Comparison of ENCODE assay signal across 18 cellular contexts in genomic region chr16:347203-347602, GRCh38. TPM values are rescaled to one million over a fixed set of nuclear protein-coding genes. Genes with fewer than 3 reads are reported as not detected.
A peak's percentile ranks its signal among the peaks of the same experiment; 100 is the strongest.
DNase-seq lines count a peak whose midpoint lies in the region; ATAC-seq and TF ChIP-seq lines count a peak whose summit lies in the region.
"Had no signal": no experiment of that assay in that cellular context is flagged by ENCODE, and none has a peak within 500 bp of the region (broad histone marks: within the 10 kb centered on the region; RNA-seq: fewer than 3 reads in every experiment).

No MANE protein-coding gene starts in this region.

- no peaks in the 10 kb centered on the region for H3K9me3 ChIP-seq in Caco-2
- H3K9me3 ChIP-seq: MG63 had no signal

- peak overlapping the region; percentile 77 for H3K27ac ChIP-seq in RWPE1
- H3K27ac ChIP-seq: KMS-11, PC-9, SK-N-MC had no signal

- no peak for DNase-seq in Caco-2
- DNase-seq in RWPE1 (ENCODE audit: low spot score) = no peak
- peak; percentile 56 for DNase-seq in epithelial cell of esophagus (ENCODE audit: low read depth)
- no peak for DNase-seq in nephron progenitor cell
- DNase-seq in T1000 (lab: John Stamatoyannopoulos, UW) = no peak
- DNase-seq: MG63, NCI-H1105, NCI-H187, NCI-H446, NCI-H774, PC-9 had no signal

- POLR2A ChIA-PET in Caco-2 (lab: Charles Lee) = interaction anchor here (0.5 kb wide), 1 partner anchor 209 kb away, joined by 5 read pairs; no protein-coding TSS in a partner anchor
- POLR2A ChIA-PET in RWPE1 (lab: Yijun Ruan, JAX; ENCODE audit: low non-redundant PET) = no interaction called here

- TF ChIP-seq CTCF in Caco-2 (IDR thresholded peaks at IDR 0.05; ENCODE audit: insufficient read depth in 1 of 2, low read depth in 1 of 2, low read length in 1 of 2, severe bottlenecking in 1 of 2, unreplicated experiment in 1 of 2) (no peak), RWPE1 (conservative IDR thresholded peaks at IDR 0.05; ENCODE audit: low read depth) (no peak), epithelial cell of esophagus (IDR thresholded peaks at IDR 0.05; ENCODE audit: insufficient read depth, low read depth, low read length, missing control alignments) (no peak), nephron progenitor cell (IDR thresholded peaks at IDR 0.05) (no peak)

- H3K36me3 Mint-ChIP-seq in Caco-2 (ENCODE audit: insufficient read depth, unreplicated experiment) (peaks cover 33% of the 10 kb centered on the region), nephron progenitor cell (ENCODE audit: low read depth) (peaks cover 58% of the 10 kb centered on the region)

- no peaks in the 10 kb centered on the region for H3K27me3 ChIP-seq in Caco-2 (replicated peaks; ENCODE audit: control insufficient read depth, insufficient read depth, low read length)
- H3K27me3 ChIP-seq: MG63 had no signal

- H3K4me3 ChIP-seq in Caco-2 (ENCODE audit: low read depth, low read length) = no peak overlapping the region
- no peak overlapping the region for H3K4me3 ChIP-seq in epithelial cell of esophagus (ENCODE audit: low read length)
- H3K4me3 ChIP-seq: MG63, PC-9, SK-N-MC had no signal

- no peaks in the 10 kb centered on the region for H3K9me3 Mint-ChIP-seq in Caco-2 (ENCODE audit: unreplicated experiment)
- H3K9me3 Mint-ChIP-seq in nephron progenitor cell = peaks cover 18% of the 10 kb centered on the region

- H3K27ac Mint-ChIP-seq in Caco-2 (ENCODE audit: unreplicated experiment) = peak overlapping the region; percentile 23
- H3K27ac Mint-ChIP-seq in nephron progenitor cell = peak overlapping the region; percentile 15
- H3K27ac Mint-ChIP-seq: B cell had no signal

- CTCF ChIA-PET in Caco-2 (lab: Charles Lee) = no interaction called here
- CTCF ChIA-PET in RWPE1 (lab: Yijun Ruan, JAX) = interaction anchor here (3.0 kb wide), 1 partner anchor 15 kb away, joined by 15 read pairs; no protein-coding TSS in a partner anchor

- no TSS peak for BruUV-seq in Caco-2 (replicated peaks; lab: Mats Ljungman, UMichigan)

- intact Hi-C loops in Caco-2 (cut with micrococcal nuclease; ENCODE audit: unreplicated experiment) = no loop called here

- peaks cover 6% of the 10 kb centered on the region; the same call in 1 of the 2 replicates for H3K36me3 ChIP-seq in Caco-2 (ENCODE audit: control insufficient read depth, insufficient read depth, low read length)

- ATAC-seq in GM19324 (IDR thresholded peaks at IDR 0.05; ENCODE audit: low FRiP score, unreplicated experiment) (no peak), SK-N-SH treated with all-trans-retinoic acid at 6 μM for 48 hours (no peak), GM21526 (IDR thresholded peaks at IDR 0.05; ENCODE audit: low FRiP score, unreplicated experiment) (no peak)
- ATAC-seq: Right ventricle myocardium inferior had no signal

- H3K4me1 Mint-ChIP-seq in Caco-2 (ENCODE audit: low read depth, unreplicated experiment) = no peaks in the 10 kb centered on the region
- peaks cover 52% of the 10 kb centered on the region for H3K4me1 Mint-ChIP-seq in nephron progenitor cell

- 0 out of 2 replicates have a peak, but pooled peaks cover 4% of the 10 kb centered on the region for H3K4me1 ChIP-seq in Caco-2

- no peak overlapping the region for H3K4me3 Mint-ChIP-seq in Caco-2 (ENCODE audit: unreplicated experiment)
- no peak overlapping the region for H3K4me3 Mint-ChIP-seq in nephron progenitor cell
- H3K4me3 Mint-ChIP-seq: B cell had no signal

- H3K27me3 Mint-ChIP-seq in Caco-2 (ENCODE audit: insufficient read depth, unreplicated experiment) (no peaks in the 10 kb centered on the region), nephron progenitor cell (ENCODE audit: low read depth, poor library complexity) (no peaks in the 10 kb centered on the region)
- H3K27me3 Mint-ChIP-seq: B cell had no signal

TF ChIP-seq in SK-N-SH treated with all-trans-retinoic acid at 6 μM for 48 hours, 23 proteins besides CTCF, POLR2A, EP300 and RAD21:
- TF ChIP-seq TOX (CRISPR knock-in tag; IDR thresholded peaks at IDR 0.05; ENCODE audit: borderline replicate concordance) = no peak
- TF ChIP-seq ZC3H10 (CRISPR knock-in tag; IDR thresholded peaks at IDR 0.05) = no peak
- TF ChIP-seq CSRNP3 (CRISPR knock-in tag; IDR thresholded peaks at IDR 0.05) = no peak
- no peak for TF ChIP-seq ISL1 (CRISPR knock-in tag; IDR thresholded peaks at IDR 0.05)
- no peak for TF ChIP-seq PPARA (CRISPR knock-in tag; IDR thresholded peaks at IDR 0.05; ENCODE audit: borderline replicate concordance)
- no peak for TF ChIP-seq OSR1 (CRISPR knock-in tag; IDR thresholded peaks at IDR 0.05)

RNA-seq across cellular contexts. Expression of gene AXIN1, which starts 5.3 kb away (rescaled TPM):
- 29.7 and 34.5 TPM in 2 replicates for total RNA-seq in Caco-2 (2022)

RNA-seq across cellular contexts. Expression of gene MRPL28, which starts 23.1 kb away (rescaled TPM):
- 82.4 and 91.2 TPM in 2 replicates for total RNA-seq in Caco-2 (2022)

RNA-seq across cellular contexts. Expression of gene PGAP6, which starts 34.6 kb away (rescaled TPM):
- 85.5 and 87.1 TPM in 2 replicates for total RNA-seq in Caco-2 (2022)

RNA-seq across cellular contexts. Expression of gene NME4, which starts 49.8 kb away (rescaled TPM):
- 140 and 150 TPM in 2 replicates for total RNA-seq in Caco-2 (2022)

RNA-seq across cellular contexts. Expression of gene DECR2, which starts 54.5 kb away (rescaled TPM):
- 50.2 and 52.6 TPM in 2 replicates for total RNA-seq in Caco-2 (2022)
